10 cellular contexts compared by ENCODE assay signal in the genomic region with DNA sequence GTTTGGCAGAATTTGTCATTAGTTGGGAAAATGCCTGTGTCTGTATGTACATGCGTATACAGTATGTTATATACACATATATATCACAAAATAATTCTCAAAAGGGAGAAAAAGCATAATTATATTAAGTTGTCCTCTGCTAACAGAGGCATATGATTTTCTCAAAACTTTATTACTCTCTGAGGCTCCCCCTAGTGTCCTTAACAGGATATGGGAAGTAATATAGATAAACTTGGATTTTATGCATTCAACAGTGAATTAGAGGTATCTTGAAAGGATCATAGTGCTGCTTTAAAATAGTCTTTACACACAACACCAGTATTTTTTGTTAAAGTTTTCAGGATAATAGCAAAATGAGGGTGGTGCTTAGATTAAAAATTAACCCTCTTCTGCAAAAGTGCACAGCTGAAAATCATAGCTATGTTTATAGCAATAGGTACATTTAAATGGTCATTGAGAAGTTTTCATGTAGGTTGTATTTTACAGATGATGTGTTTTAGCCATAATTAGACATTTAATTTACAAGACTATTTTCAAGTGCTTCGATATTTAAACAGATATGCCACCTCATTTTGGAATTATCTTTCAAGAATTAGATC.
DNase-seq lines count a peak whose midpoint lies in the region; ATAC-seq, FAIRE-seq and TF ChIP-seq lines count a peak whose summit lies in the region.
"Had no signal": no experiment of that assay in that cellular context is flagged by ENCODE, and none has a peak within 500 bp of the region (broad histone marks: within the 10 kb centered on the region; RNA-seq: fewer than 3 reads in every experiment).

No MANE protein-coding gene starts in this region.

- H4K20me1 ChIP-seq in PC-3 (ENCODE audit: low read length): no peaks in the 10 kb centered on the region

- no peak for ATAC-seq in PC-3
- no peak for ATAC-seq in GM21381 (IDR thresholded peaks at IDR 0.05; ENCODE audit: unreplicated experiment)
- no peak for ATAC-seq in activated T-cell treated with anti-CD3 and anti-CD28 coated beads, Interleukin-2, amount 50 U/mL, for 72 hours (replicated peaks in 1 of 2)
- no peak for ATAC-seq in naive thymus-derived CD4-positive, alpha-beta T cell

- no peak overlapping the region for H3K9ac ChIP-seq in PC-3 (ENCODE audit: low read length)

- H3K27ac ChIP-seq in cardiac muscle cell: no peak overlapping the region
- H3K27ac ChIP-seq in right atrium auricular region: no peak overlapping the region
- no peak overlapping the region for H3K27ac ChIP-seq in PC-3 (ENCODE audit: low read length)
- no peak overlapping the region for H3K27ac ChIP-seq in naive thymus-derived CD4-positive, alpha-beta T cell (ENCODE audit: low read depth, low read length)

- H3K9me3 Mint-ChIP-seq in activated T-cell treated with anti-CD3 and anti-CD28 coated beads, Interleukin-2, amount 50 U/mL, for 72 hours: peaks cover 12 to 13% of the 10 kb centered on the region in 2 donors
- H3K9me3 Mint-ChIP-seq in naive thymus-derived CD4-positive, alpha-beta T cell: peaks cover 0 to 13% (median 4%) of the 10 kb centered on the region in 11 donors

- CTCF ChIA-PET in PC-3 (lab: Charles Lee): no interaction called here
- CTCF ChIA-PET in naive thymus-derived CD4-positive, alpha-beta T cell (lab: Charles Lee): no interaction called here

- H3K27ac Mint-ChIP-seq in activated T-cell treated with anti-CD3 and anti-CD28 coated beads, Interleukin-2, amount 50 U/mL, for 72 hours: no peak overlapping the region
- H3K27ac Mint-ChIP-seq in naive thymus-derived CD4-positive, alpha-beta T cell: no peak overlapping the region
- H3K27ac Mint-ChIP-seq: activated naive CD4-positive, alpha-beta T cell treated with anti-CD3 and anti-CD28 coated beads, Interleukin-2, amount 10 ng/mL, durations not matched to agents 7 days and 5 days had no signal

- intact Hi-C loops in PC-3 (cut with micrococcal nuclease): loop anchor here (5.0 kb wide), 1 partner anchor 769 kb away; no protein-coding TSS in a partner anchor
- intact Hi-C loops in naive thymus-derived CD4-positive, alpha-beta T cell (cut with micrococcal nuclease): no loop called here

- H3K4me3 ChIP-seq in cardiac muscle cell: no peak overlapping the region
- no peak overlapping the region for H3K4me3 ChIP-seq in right atrium auricular region
- no peak overlapping the region for H3K4me3 ChIP-seq in PC-3 (ENCODE audit: low read length)
- no peak overlapping the region for H3K4me3 ChIP-seq in fibroblast of the aortic adventitia (ENCODE audit: low read depth, low read length)
- no peak overlapping the region for H3K4me3 ChIP-seq in naive thymus-derived CD4-positive, alpha-beta T cell (ENCODE audit: low read length)

- POLR2A ChIA-PET in PC-3 (lab: Charles Lee; ENCODE audit: unreplicated experiment): no interaction called here
- POLR2A ChIA-PET in naive thymus-derived CD4-positive, alpha-beta T cell (lab: Charles Lee): no interaction called here

- H3K27me3 Mint-ChIP-seq in activated T-cell treated with anti-CD3 and anti-CD28 coated beads, Interleukin-2, amount 50 U/mL, for 72 hours (ENCODE audit: low read depth): no peaks in the 10 kb centered on the region
- H3K27me3 Mint-ChIP-seq in naive thymus-derived CD4-positive, alpha-beta T cell: no peaks in the 10 kb centered on the region
- H3K27me3 Mint-ChIP-seq: activated naive CD4-positive, alpha-beta T cell treated with anti-CD3 and anti-CD28 coated beads, Interleukin-2, amount 10 ng/mL, durations not matched to agents 7 days and 5 days had no signal

- H3K9me3 ChIP-seq in cardiac muscle cell (ENCODE audit: low read depth): no peaks in the 10 kb centered on the region
- no peaks in the 10 kb centered on the region for H3K9me3 ChIP-seq in right atrium auricular region
- no peaks in the 10 kb centered on the region for H3K9me3 ChIP-seq in PC-3 (ENCODE audit: low read length)
- no peaks in the 10 kb centered on the region for H3K9me3 ChIP-seq in naive thymus-derived CD4-positive, alpha-beta T cell (ENCODE audit: control insufficient read depth in 2 of 3, low read length in 3 of 3)

- TF ChIP-seq CTCF in cardiac muscle cell (IDR thresholded peaks at IDR 0.05; ENCODE audit: low read depth, low read length): peak; percentile 45
- peak in 1 of 2 donors; percentile 62 for TF ChIP-seq CTCF in right atrium auricular region (IDR thresholded peaks at IDR 0.05)
- peak; percentile 83 for TF ChIP-seq CTCF in PC-3 (conservative IDR thresholded peaks at IDR 0.05; ENCODE audit: low read depth, low read length)
- TF ChIP-seq CTCF in fibroblast of the aortic adventitia (IDR thresholded peaks at IDR 0.05; ENCODE audit: insufficient read depth, low read length): peak; percentile 32

- no peaks in the 10 kb centered on the region for H3K27me3 ChIP-seq in cardiac muscle cell
- H3K27me3 ChIP-seq in right atrium auricular region: no peaks in the 10 kb centered on the region
- no peaks in the 10 kb centered on the region for H3K27me3 ChIP-seq in PC-3 (ENCODE audit: low read length)
- H3K27me3 ChIP-seq in naive thymus-derived CD4-positive, alpha-beta T cell (ENCODE audit: control insufficient read depth in 2 of 2, insufficient read depth in 2 of 2, low read length in 2 of 2): no peaks in the 10 kb centered on the region

- no peaks in the 10 kb centered on the region for H3K4me1 Mint-ChIP-seq in activated T-cell treated with anti-CD3 and anti-CD28 coated beads, Interleukin-2, amount 50 U/mL, for 72 hours (ENCODE audit: low read depth)
- no peaks in the 10 kb centered on the region for H3K4me1 Mint-ChIP-seq in naive thymus-derived CD4-positive, alpha-beta T cell
- H3K4me1 Mint-ChIP-seq: activated naive CD4-positive, alpha-beta T cell treated with anti-CD3 and anti-CD28 coated beads, Interleukin-2, amount 10 ng/mL, durations not matched to agents 7 days and 5 days had no signal

- H3K79me2 ChIP-seq in PC-3 (ENCODE audit: low read length): no peaks in the 10 kb centered on the region

- no peak overlapping the region for H3K4me3 Mint-ChIP-seq in activated T-cell treated with anti-CD3 and anti-CD28 coated beads, Interleukin-2, amount 50 U/mL, for 72 hours
- H3K4me3 Mint-ChIP-seq in naive thymus-derived CD4-positive, alpha-beta T cell: no peak overlapping the region
- H3K4me3 Mint-ChIP-seq: activated naive CD4-positive, alpha-beta T cell treated with anti-CD3 and anti-CD28 coated beads, Interleukin-2, amount 10 ng/mL, durations not matched to agents 7 days and 5 days had no signal

- no peaks in the 10 kb centered on the region for H3F3A ChIP-seq in PC-3 (ENCODE audit: low read length, unreplicated experiment)

- no peak overlapping the region for H3K4me2 ChIP-seq in PC-3 (ENCODE audit: low read length)

- DNase-seq in cardiac muscle cell (ENCODE audit: low read depth in 1 of 2, low spot score in 1 of 2): peak; percentile 0 to 39
- DNase-seq in right atrium auricular region (ENCODE audit: low spot score): no peak
- peak; percentile 50 for DNase-seq in PC-3
- peak; percentile 1 for DNase-seq in fibroblast of the aortic adventitia (ENCODE audit: low read depth)
- peak; percentile 4 for DNase-seq in urothelium cell line (ENCODE audit: low spot score)
- DNase-seq in activated T-cell treated with anti-CD3 and anti-CD28 coated beads, Interleukin-2, amount 50 U/mL, for 72 hours: no peak
- DNase-seq in naive thymus-derived CD4-positive, alpha-beta T cell: no peak
- DNase-seq: activated naive CD4-positive, alpha-beta T cell treated with anti-CD3 and anti-CD28 coated beads, Interleukin-2, amount 10 ng/mL, durations not matched to agents 7 days and 5 days; occipital lobe had no signal

- H3K36me3 ChIP-seq in cardiac muscle cell: no peaks in the 10 kb centered on the region
- no peaks in the 10 kb centered on the region for H3K36me3 ChIP-seq in right atrium auricular region
- H3K36me3 ChIP-seq in PC-3 (ENCODE audit: low read depth, low read length): no peaks in the 10 kb centered on the region
- no peaks in the 10 kb centered on the region for H3K36me3 ChIP-seq in naive thymus-derived CD4-positive, alpha-beta T cell (ENCODE audit: control insufficient read depth in 2 of 3, insufficient read depth in 3 of 3, low read length in 3 of 3)

- no TSS peak for BruUV-seq in PC-3 (replicated peaks; lab: Mats Ljungman, UMichigan)

- FAIRE-seq in urothelium cell line (lab: Jason Lieb, UNC): no peak

- no peaks in the 10 kb centered on the region for H3K9me2 ChIP-seq in PC-3 (replicated peaks; ENCODE audit: low read length)

- H3K4me1 ChIP-seq in cardiac muscle cell (ENCODE audit: low read depth) (peaks cover 7% of the 10 kb centered on the region), right atrium auricular region (no peaks in the 10 kb centered on the region), PC-3 (ENCODE audit: insufficient read depth, low read length) (no peaks in the 10 kb centered on the region)
- no peaks in the 10 kb centered on the region for H3K4me1 ChIP-seq in naive thymus-derived CD4-positive, alpha-beta T cell (ENCODE audit: control insufficient read depth in 2 of 2, insufficient read depth in 2 of 2, low read length in 2 of 2)

- peaks cover 1 to 3% of the 10 kb centered on the region in 2 donors for H3K36me3 Mint-ChIP-seq in activated T-cell treated with anti-CD3 and anti-CD28 coated beads, Interleukin-2, amount 50 U/mL, for 72 hours (ENCODE audit: insufficient read depth in 2 of 2)
- peaks cover 0 to 4% (median 0%) of the 10 kb centered on the region in 5 donors for H3K36me3 Mint-ChIP-seq in naive thymus-derived CD4-positive, alpha-beta T cell
- H3K36me3 Mint-ChIP-seq: activated naive CD4-positive, alpha-beta T cell treated with anti-CD3 and anti-CD28 coated beads, Interleukin-2, amount 10 ng/mL, durations not matched to agents 7 days and 5 days had no signal

- no peak overlapping the region for H2AFZ ChIP-seq in PC-3 (ENCODE audit: low read length)

Comparison
In these comparisons a context has a peak if more than half of its experiments do, and no peak if none do; other contexts are left out.
1. DNase-seq: peak in cardiac muscle cell (2 of 2), PC-3 (single experiment), fibroblast of the aortic adventitia (single experiment) and urothelium cell line (single experiment); none in right atrium auricular region (single experiment), activated T-cell treated with anti-CD3 and anti-CD28 coated beads, Interleukin-2, amount 50 U/mL, for 72 hours (0 of 2) and naive thymus-derived CD4-positive, alpha-beta T cell (0 of 9).